ENCODE assay signal across 1 cellular context in genomic region chr17:7035591-7036368, GRCh38.
A peak's percentile ranks its signal among the peaks of the same experiment; 100 is the strongest.
TF ChIP-seq lines count a peak whose summit lies in the region.

A gene with protein sequence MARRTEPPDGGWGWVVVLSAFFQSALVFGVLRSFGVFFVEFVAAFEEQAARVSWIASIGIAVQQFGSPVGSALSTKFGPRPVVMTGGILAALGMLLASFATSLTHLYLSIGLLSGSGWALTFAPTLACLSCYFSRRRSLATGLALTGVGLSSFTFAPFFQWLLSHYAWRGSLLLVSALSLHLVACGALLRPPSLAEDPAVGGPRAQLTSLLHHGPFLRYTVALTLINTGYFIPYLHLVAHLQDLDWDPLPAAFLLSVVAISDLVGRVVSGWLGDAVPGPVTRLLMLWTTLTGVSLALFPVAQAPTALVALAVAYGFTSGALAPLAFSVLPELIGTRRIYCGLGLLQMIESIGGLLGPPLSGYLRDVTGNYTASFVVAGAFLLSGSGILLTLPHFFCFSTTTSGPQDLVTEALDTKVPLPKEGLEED (plus strand): TSS chr17:7036015. CDS start chr17:7036383, 368 bp downstream.

TF ChIP-seq in HepG2, 621 proteins besides CTCF, POLR2A, EP300 and RAD21 (continues in another document):
- TF ChIP-seq ZNF280D (CRISPR knock-in tag; IDR thresholded peaks at IDR 0.05) (0 out of 2 replicates have a peak, but pooled peaks have one; percentile 21), PTBP1 (IDR thresholded peaks at IDR 0.05; ENCODE audit: low read depth, low read length, poor library complexity, severe bottlenecking) (no peak), HNRNPK (IDR thresholded peaks at IDR 0.05; ENCODE audit: low read depth, low read length, poor library complexity, severe bottlenecking) (no peak), ZNF605 (CRISPR knock-in tag; IDR thresholded peaks at IDR 0.05) (0 out of 2 replicates have a peak, but pooled peaks have one; percentile 44), AGO1 (IDR thresholded peaks at IDR 0.05; ENCODE audit: low read depth, low read length, poor library complexity, severe bottlenecking) (peak; percentile 38), KLF9 (CRISPR knock-in tag; IDR thresholded peaks at IDR 0.05; ENCODE audit: low read depth) (no peak; the same call in 1 of the 2 replicates), ZNF547 (CRISPR knock-in tag; IDR thresholded peaks at IDR 0.05) (no peak), KLF12 (CRISPR knock-in tag; IDR thresholded peaks at IDR 0.05; ENCODE audit: borderline replicate concordance) (0 out of 2 replicates have a peak, but pooled peaks have one; percentile 6), ZMYM2 (CRISPR knock-in tag; IDR thresholded peaks at IDR 0.05) (no peak), ZSCAN9 (CRISPR knock-in tag; IDR thresholded peaks at IDR 0.05; ENCODE audit: borderline replicate concordance) (no peak), CHCHD3 (CRISPR knock-in tag; IDR thresholded peaks at IDR 0.05) (0 out of 2 replicates have a peak, but pooled peaks have one; percentile 26), HIVEP1 (CRISPR knock-in tag; IDR thresholded peaks at IDR 0.05) (peak; percentile 58; the same call in 1 of the 2 replicates), ZNF484 (CRISPR knock-in tag; IDR thresholded peaks at IDR 0.05; ENCODE audit: borderline replicate concordance, low read depth) (no peak), ZNF792 (CRISPR knock-in tag; IDR thresholded peaks at IDR 0.05) (peak; percentile 57; the same call in 1 of the 2 replicates), HNRNPLL (IDR thresholded peaks at IDR 0.05; ENCODE audit: low read depth, low read length, poor library complexity, severe bottlenecking) (peak; percentile 63), ZKSCAN5 (CRISPR knock-in tag; IDR thresholded peaks at IDR 0.05) (no peak), ATF1 (CRISPR knock-in tag; IDR thresholded peaks at IDR 0.05) (no peak), SNAPC2 (CRISPR knock-in tag; IDR thresholded peaks at IDR 0.05) (0 out of 2 replicates have a peak, but pooled peaks have one; percentile 48), MED13 (CRISPR knock-in tag; IDR thresholded peaks at IDR 0.05) (no peak), ZBTB21 (CRISPR knock-in tag; IDR thresholded peaks at IDR 0.05) (no peak), ZNF713 (CRISPR knock-in tag; IDR thresholded peaks at IDR 0.05) (0 out of 2 replicates have a peak, but pooled peaks have one; percentile 35), ZNF737 (CRISPR knock-in tag; IDR thresholded peaks at IDR 0.05; ENCODE audit: borderline replicate concordance) (no peak), IKZF4 (CRISPR knock-in tag; IDR thresholded peaks at IDR 0.05; ENCODE audit: borderline replicate concordance, low read depth, not compliant biosample characterization) (peak; percentile 25), NFYC (CRISPR knock-in tag; IDR thresholded peaks at IDR 0.05) (peak; percentile 77), BRD4 (CRISPR knock-in tag; IDR thresholded peaks at IDR 0.05) (peak; percentile 66; the same call in 1 of the 2 replicates), XRCC5 (optimal IDR thresholded peaks at IDR 0.05; ENCODE audit: low read length) (peak; percentile 29), NFKBIZ (CRISPR knock-in tag; IDR thresholded peaks at IDR 0.05) (no peak), TFDP1 (CRISPR knock-in tag; IDR thresholded peaks at IDR 0.05; ENCODE audit: borderline replicate concordance) (peak; percentile 53; the same call in 1 of the 2 replicates), SIX4 (CRISPR knock-in tag; IDR thresholded peaks at IDR 0.05) (no peak)
- TF ChIP-seq, protein P1, sequence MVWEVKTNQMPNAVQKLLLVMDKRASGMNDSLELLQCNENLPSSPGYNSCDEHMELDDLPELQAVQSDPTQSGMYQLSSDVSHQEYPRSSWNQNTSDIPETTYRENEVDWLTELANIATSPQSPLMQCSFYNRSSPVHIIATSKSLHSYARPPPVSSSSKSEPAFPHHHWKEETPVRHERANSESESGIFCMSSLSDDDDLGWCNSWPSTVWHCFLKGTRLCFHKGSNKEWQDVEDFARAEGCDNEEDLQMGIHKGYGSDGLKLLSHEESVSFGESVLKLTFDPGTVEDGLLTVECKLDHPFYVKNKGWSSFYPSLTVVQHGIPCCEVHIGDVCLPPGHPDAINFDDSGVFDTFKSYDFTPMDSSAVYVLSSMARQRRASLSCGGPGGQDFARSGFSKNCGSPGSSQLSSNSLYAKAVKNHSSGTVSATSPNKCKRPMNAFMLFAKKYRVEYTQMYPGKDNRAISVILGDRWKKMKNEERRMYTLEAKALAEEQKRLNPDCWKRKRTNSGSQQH (CRISPR knock-in tag; IDR thresholded peaks at IDR 0.05; ENCODE audit: low read depth): 0 out of 2 replicates have a peak, but pooled peaks have one; percentile 28
- TF ChIP-seq, protein P2, sequence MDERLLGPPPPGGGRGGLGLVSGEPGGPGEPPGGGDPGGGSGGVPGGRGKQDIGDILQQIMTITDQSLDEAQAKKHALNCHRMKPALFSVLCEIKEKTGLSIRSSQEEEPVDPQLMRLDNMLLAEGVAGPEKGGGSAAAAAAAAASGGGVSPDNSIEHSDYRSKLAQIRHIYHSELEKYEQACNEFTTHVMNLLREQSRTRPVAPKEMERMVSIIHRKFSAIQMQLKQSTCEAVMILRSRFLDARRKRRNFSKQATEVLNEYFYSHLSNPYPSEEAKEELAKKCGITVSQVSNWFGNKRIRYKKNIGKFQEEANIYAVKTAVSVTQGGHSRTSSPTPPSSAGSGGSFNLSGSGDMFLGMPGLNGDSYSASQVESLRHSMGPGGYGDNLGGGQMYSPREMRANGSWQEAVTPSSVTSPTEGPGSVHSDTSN (CRISPR knock-in tag; IDR thresholded peaks at IDR 0.05): no peak
- TF ChIP-seq, protein P3, sequence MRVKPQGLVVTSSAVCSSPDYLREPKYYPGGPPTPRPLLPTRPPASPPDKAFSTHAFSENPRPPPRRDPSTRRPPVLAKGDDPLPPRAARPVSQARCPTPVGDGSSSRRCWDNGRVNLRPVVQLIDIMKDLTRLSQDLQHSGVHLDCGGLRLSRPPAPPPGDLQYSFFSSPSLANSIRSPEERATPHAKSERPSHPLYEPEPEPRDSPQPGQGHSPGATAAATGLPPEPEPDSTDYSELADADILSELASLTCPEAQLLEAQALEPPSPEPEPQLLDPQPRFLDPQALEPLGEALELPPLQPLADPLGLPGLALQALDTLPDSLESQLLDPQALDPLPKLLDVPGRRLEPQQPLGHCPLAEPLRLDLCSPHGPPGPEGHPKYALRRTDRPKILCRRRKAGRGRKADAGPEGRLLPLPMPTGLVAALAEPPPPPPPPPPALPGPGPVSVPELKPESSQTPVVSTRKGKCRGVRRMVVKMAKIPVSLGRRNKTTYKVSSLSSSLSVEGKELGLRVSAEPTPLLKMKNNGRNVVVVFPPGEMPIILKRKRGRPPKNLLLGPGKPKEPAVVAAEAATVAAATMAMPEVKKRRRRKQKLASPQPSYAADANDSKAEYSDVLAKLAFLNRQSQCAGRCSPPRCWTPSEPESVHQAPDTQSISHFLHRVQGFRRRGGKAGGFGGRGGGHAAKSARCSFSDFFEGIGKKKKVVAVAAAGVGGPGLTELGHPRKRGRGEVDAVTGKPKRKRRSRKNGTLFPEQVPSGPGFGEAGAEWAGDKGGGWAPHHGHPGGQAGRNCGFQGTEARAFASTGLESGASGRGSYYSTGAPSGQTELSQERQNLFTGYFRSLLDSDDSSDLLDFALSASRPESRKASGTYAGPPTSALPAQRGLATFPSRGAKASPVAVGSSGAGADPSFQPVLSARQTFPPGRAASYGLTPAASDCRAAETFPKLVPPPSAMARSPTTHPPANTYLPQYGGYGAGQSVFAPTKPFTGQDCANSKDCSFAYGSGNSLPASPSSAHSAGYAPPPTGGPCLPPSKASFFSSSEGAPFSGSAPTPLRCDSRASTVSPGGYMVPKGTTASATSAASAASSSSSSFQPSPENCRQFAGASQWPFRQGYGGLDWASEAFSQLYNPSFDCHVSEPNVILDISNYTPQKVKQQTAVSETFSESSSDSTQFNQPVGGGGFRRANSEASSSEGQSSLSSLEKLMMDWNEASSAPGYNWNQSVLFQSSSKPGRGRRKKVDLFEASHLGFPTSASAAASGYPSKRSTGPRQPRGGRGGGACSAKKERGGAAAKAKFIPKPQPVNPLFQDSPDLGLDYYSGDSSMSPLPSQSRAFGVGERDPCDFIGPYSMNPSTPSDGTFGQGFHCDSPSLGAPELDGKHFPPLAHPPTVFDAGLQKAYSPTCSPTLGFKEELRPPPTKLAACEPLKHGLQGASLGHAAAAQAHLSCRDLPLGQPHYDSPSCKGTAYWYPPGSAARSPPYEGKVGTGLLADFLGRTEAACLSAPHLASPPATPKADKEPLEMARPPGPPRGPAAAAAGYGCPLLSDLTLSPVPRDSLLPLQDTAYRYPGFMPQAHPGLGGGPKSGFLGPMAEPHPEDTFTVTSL (CRISPR knock-in tag; IDR thresholded peaks at IDR 0.05; ENCODE audit: borderline replicate concordance): no peak
- TF ChIP-seq, protein P4, sequence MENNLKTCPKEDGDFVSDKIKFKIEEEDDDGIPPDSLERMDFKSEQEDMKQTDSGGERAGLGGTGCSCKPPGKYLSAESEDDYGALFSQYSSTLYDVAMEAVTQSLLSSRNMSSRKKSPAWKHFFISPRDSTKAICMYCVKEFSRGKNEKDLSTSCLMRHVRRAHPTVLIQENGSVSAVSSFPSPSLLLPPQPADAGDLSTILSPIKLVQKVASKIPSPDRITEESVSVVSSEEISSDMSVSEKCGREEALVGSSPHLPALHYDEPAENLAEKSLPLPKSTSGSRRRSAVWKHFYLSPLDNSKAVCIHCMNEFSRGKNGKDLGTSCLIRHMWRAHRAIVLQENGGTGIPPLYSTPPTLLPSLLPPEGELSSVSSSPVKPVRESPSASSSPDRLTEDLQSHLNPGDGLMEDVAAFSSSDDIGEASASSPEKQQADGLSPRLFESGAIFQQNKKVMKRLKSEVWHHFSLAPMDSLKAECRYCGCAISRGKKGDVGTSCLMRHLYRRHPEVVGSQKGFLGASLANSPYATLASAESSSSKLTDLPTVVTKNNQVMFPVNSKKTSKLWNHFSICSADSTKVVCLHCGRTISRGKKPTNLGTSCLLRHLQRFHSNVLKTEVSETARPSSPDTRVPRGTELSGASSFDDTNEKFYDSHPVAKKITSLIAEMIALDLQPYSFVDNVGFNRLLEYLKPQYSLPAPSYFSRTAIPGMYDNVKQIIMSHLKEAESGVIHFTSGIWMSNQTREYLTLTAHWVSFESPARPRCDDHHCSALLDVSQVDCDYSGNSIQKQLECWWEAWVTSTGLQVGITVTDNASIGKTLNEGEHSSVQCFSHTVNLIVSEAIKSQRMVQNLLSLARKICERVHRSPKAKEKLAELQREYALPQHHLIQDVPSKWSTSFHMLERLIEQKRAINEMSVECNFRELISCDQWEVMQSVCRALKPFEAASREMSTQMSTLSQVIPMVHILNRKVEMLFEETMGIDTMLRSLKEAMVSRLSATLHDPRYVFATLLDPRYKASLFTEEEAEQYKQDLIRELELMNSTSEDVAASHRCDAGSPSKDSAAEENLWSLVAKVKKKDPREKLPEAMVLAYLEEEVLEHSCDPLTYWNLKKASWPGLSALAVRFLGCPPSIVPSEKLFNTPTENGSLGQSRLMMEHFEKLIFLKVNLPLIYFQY (CRISPR knock-in tag; IDR thresholded peaks at IDR 0.05; ENCODE audit: borderline replicate concordance): peak; percentile 100
- TF ChIP-seq, protein P5, sequence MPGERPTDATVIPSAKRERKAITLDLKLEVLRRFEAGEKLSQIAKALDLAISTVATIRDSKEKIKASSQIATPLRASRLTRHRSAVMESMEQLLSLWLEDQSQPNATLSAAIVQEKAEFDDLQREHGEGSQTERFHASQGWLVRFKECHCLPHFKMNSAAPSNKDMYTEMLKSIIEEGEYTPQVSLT (CRISPR knock-in tag; IDR thresholded peaks at IDR 0.05; ENCODE audit: borderline replicate concordance, low read depth): no peak
- TF ChIP-seq, protein P6, sequence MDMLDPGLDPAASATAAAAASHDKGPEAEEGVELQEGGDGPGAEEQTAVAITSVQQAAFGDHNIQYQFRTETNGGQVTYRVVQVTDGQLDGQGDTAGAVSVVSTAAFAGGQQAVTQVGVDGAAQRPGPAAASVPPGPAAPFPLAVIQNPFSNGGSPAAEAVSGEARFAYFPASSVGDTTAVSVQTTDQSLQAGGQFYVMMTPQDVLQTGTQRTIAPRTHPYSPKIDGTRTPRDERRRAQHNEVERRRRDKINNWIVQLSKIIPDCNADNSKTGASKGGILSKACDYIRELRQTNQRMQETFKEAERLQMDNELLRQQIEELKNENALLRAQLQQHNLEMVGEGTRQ (IDR thresholded peaks at IDR 0.05; ENCODE audit: low read depth, low read length): peak; percentile 98
- TF ChIP-seq, protein P6 (CRISPR knock-in tag; IDR thresholded peaks at IDR 0.05; ENCODE audit: borderline replicate concordance): peak; percentile 99; the same call in 1 of the 2 replicates
- TF ChIP-seq, protein P7, sequence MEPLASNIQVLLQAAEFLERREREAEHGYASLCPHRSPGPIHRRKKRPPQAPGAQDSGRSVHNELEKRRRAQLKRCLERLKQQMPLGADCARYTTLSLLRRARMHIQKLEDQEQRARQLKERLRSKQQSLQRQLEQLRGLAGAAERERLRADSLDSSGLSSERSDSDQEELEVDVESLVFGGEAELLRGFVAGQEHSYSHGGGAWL (CRISPR knock-in tag; IDR thresholded peaks at IDR 0.05): peak; percentile 41; the same call in 1 of the 2 replicates
